Comparison of ENCODE assay signal across 10 cellular contexts in genomic region chr5:148913985-148914421, GRCh38.
DNase-seq lines count a peak whose midpoint lies in the region; ATAC-seq, FAIRE-seq and TF ChIP-seq lines count a peak whose summit lies in the region.
"Had no signal": no experiment of that assay in that cellular context is flagged by ENCODE, and none has a peak within 500 bp of the region (broad histone marks: within the 10 kb centered on the region; RNA-seq: fewer than 3 reads in every experiment).

No MANE protein-coding gene starts in this region.

- TF ChIP-seq CTCF in AG04449 (IDR thresholded peaks at IDR 0.05; ENCODE audit: insufficient read depth, low read length, missing control alignments) (no peak), GM12878 (IDR thresholded peaks at IDR 0.05 in 2 of 3, conservative IDR thresholded peaks at IDR 0.05 in 1 of 3; ENCODE audit: control insufficient read depth in 2 of 3, extremely low read depth in 1 of 3, insufficient read depth in 1 of 3, low read depth in 3 of 3, low read length in 3 of 3) (no peak), lower lobe of right lung (IDR thresholded peaks at IDR 0.05) (no peak), GM20000 (IDR thresholded peaks at IDR 0.05; ENCODE audit: extremely low read depth, missing control alignments) (no peak)

- no peaks in the 10 kb centered on the region for H3K27me3 ChIP-seq in GM12878 (replicated peaks in 1 of 2; ENCODE audit: control insufficient read depth in 2 of 2, insufficient read depth in 2 of 2, low read length in 1 of 2)
- H3K27me3 ChIP-seq in lower lobe of right lung (ENCODE audit: low read depth): no peaks in the 10 kb centered on the region

- RAD21 ChIA-PET in GM12878 (lab: Charles Lee; ENCODE audit: unreplicated experiment): interaction anchor here (1.2 kb wide), 1 partner anchor 44 kb away, joined by 4 read pairs; no protein-coding TSS in a partner anchor

- peak; percentile 56 for ATAC-seq in GM12878
- peak; percentile 82 to 85 for ATAC-seq in lower lobe of right lung
- no peak for ATAC-seq in HG02973 (IDR thresholded peaks at IDR 0.05; ENCODE audit: unreplicated experiment)

- no peak for TF ChIP-seq EP300 in GM12878 (IDR thresholded peaks at IDR 0.05; ENCODE audit: borderline replicate concordance in 1 of 2, control insufficient read depth in 1 of 2, low read depth in 2 of 2, low read length in 2 of 2)

- intact Hi-C loops in GM12878 (cut with micrococcal nuclease; ENCODE audit: unreplicated experiment) (no loop called here), lower lobe of right lung (cut with DNase I) (no loop called here)

- H3K79me2 ChIP-seq in GM12878 (ENCODE audit: control insufficient read depth, insufficient read depth, low read length): no peaks in the 10 kb centered on the region

- TF ChIP-seq RAD21 in GM12878 (IDR thresholded peaks at IDR 0.05; ENCODE audit: insufficient read depth, low read depth, low read length): no peak

- H3K4me3 ChIP-seq in AG04449 (ENCODE audit: low read depth, low read length) (no peak overlapping the region), GM12878 (no peak overlapping the region), lower lobe of right lung (no peak overlapping the region)

- no peaks in the 10 kb centered on the region for H4K20me1 ChIP-seq in GM12878 (ENCODE audit: control insufficient read depth, insufficient read depth)

- in situ Hi-C loops in GM12878 (cut with MboI): no loop called here

- H3K4me2 ChIP-seq in GM12878 (ENCODE audit: control insufficient read depth, insufficient read depth): no peak overlapping the region

- 45% methylated on average over 2 of the region's 2 CpGs for WGBS in GM12878 (ENCODE audit: insufficient coverage, insufficient replicate concordance, low lambda C conversion rate, missing lambda C conversion rate)

- no peak for FAIRE-seq in GM12878 (lab: Jason Lieb, UNC)

- POLR2A ChIA-PET in AG04449 (lab: Yijun Ruan, JAX) (interaction anchor here (0.6 to 1.2 kb wide), 5 partner anchors 13 to 88 kb away, joined by 3 read pairs; no protein-coding TSS in a partner anchor), GM12878 (lab: Charles Lee) (no interaction called here)

- CTCF ChIA-PET in AG04449 (lab: Yijun Ruan, JAX): interaction anchor here (0.9 to 2.8 kb wide), 8 partner anchors 44 to 201 kb away, joined by 3 to 10 read pairs (median 4); no protein-coding TSS in a partner anchor
- CTCF ChIA-PET in GM12878 (lab: Yijun Ruan, JAX): interaction anchor here (0.6 to 1.5 kb wide), 6 partner anchors 10 to 174 kb away, joined by 3 to 4 read pairs (median 3); no protein-coding TSS in a partner anchor

- DNase-seq in AG04449 (ENCODE audit: low read depth, low spot score) (peak; percentile 91), HK-2 (ENCODE audit: unreplicated experiment) (peak; percentile 55), GM12878 (ENCODE audit: low read depth, low spot score) (no peak), lower lobe of right lung (no peak), NOMO-1 treated with dmso at 0.1 percent for 144 hours (lab: John Stamatoyannopoulos, UW; ENCODE audit: unreplicated experiment) (no peak), GM20000 (ENCODE audit: low spot score) (no peak)
- DNase-seq in stimulated activated CD4-positive, alpha-beta T cell treated with anti-CD3 and anti-CD28 coated beads, Interleukin-1b, Interleukin-23, amount 100 ng/mL, for 48 hours: no peak
- DNase-seq: activated CD8-positive, alpha-beta memory T cell treated with anti-CD3 and anti-CD28 coated beads for 24 hours; effector memory CD4-positive, alpha-beta T cell had no signal

- BruUV-seq in GM12878 (replicated peaks; lab: Mats Ljungman, UMichigan): no TSS peak

- H3K9me3 ChIP-seq in GM12878 (replicated peaks; ENCODE audit: control insufficient read depth, insufficient read depth, low read length) (no peaks in the 10 kb centered on the region), lower lobe of right lung (no peaks in the 10 kb centered on the region)

- no peak overlapping the region for H2AFZ ChIP-seq in GM12878 (ENCODE audit: control insufficient read depth, low read depth, low read length)

- no peaks in the 10 kb centered on the region; the same call in 1 of the 2 replicates for H3K4me1 ChIP-seq in GM12878 (ENCODE audit: control insufficient read depth, insufficient read depth, low read length)
- peaks cover 70% of the 10 kb centered on the region for H3K4me1 ChIP-seq in lower lobe of right lung

- H3K9ac ChIP-seq in GM12878 (ENCODE audit: control insufficient read depth, insufficient read depth, low read length): no peak overlapping the region

- H3K36me3 ChIP-seq in GM12878 (ENCODE audit: control insufficient read depth in 2 of 2, insufficient read depth in 2 of 2, low read length in 1 of 2) (no peaks in the 10 kb centered on the region), lower lobe of right lung (no peaks in the 10 kb centered on the region)

- SMC1A ChIA-PET in GM12878 (lab: Charles Lee; ENCODE audit: uncharacterized antibody, unreplicated experiment): interaction anchor here (1.1 to 1.4 kb wide), 3 partner anchors 9 to 181 kb away, joined by 3 to 4 read pairs (median 3); no protein-coding TSS in a partner anchor

- no peak for TF ChIP-seq POLR2A in GM12878 (IDR thresholded peaks at IDR 0.05; ENCODE audit: low read depth, low read length)

- no peak overlapping the region for H3K27ac ChIP-seq in GM12878 (ENCODE audit: control insufficient read depth, insufficient read depth)
- H3K27ac ChIP-seq in lower lobe of right lung: peak overlapping the region; percentile 75

TF ChIP-seq in GM12878, 131 proteins besides CTCF, POLR2A, EP300 and RAD21 (continues in another document):
- TF ChIP-seq ZBED1 (IDR thresholded peaks at IDR 0.05; ENCODE audit: borderline replicate concordance) (no peak), RELB (IDR thresholded peaks at IDR 0.05; ENCODE audit: low read depth) (no peak), SP1 (IDR thresholded peaks at IDR 0.05; ENCODE audit: low read depth, low read length) (no peak), BCLAF1 (IDR thresholded peaks at IDR 0.05) (no peak), FOS (IDR thresholded peaks at IDR 0.05; ENCODE audit: borderline replicate concordance, extremely low read depth, insufficient read length) (no peak), MEF2B (IDR thresholded peaks at IDR 0.05; ENCODE audit: partially characterized antibody, poor library complexity, severe bottlenecking) (no peak), KLF5 (IDR thresholded peaks at IDR 0.05; ENCODE audit: partially characterized antibody) (no peak), NBN (IDR thresholded peaks at IDR 0.05) (no peak), DPF2 (IDR thresholded peaks at IDR 0.05) (no peak), STAT1 (conservative IDR thresholded peaks at IDR 0.05) (no peak), ZBTB33 (IDR thresholded peaks at IDR 0.05) (no peak), ZNF24 (IDR thresholded peaks at IDR 0.05) (no peak), IRF4 (IDR thresholded peaks at IDR 0.05; ENCODE audit: low read depth, low read length) (no peak), NFYA (IDR thresholded peaks at IDR 0.05; ENCODE audit: borderline replicate concordance, low read depth, low read length) (no peak), CREB1 (IDR thresholded peaks at IDR 0.05; ENCODE audit: low read depth) (no peak)

Comparison
In these comparisons a context has a peak if more than half of its experiments do, and no peak if none do; other contexts are left out.
1. DNase-seq: peak in AG04449 (single experiment) and HK-2 (single experiment); none in GM12878 (single experiment), lower lobe of right lung (single experiment), NOMO-1 treated with dmso at 0.1 percent for 144 hours (single experiment), stimulated activated CD4-positive, alpha-beta T cell treated with anti-CD3 and anti-CD28 coated beads, Interleukin-1b, Interleukin-23, amount 100 ng/mL, for 48 hours (single experiment) and GM20000 (single experiment).